Comparison of ENCODE assay signal across 8 cellular contexts in the genomic region with DNA sequence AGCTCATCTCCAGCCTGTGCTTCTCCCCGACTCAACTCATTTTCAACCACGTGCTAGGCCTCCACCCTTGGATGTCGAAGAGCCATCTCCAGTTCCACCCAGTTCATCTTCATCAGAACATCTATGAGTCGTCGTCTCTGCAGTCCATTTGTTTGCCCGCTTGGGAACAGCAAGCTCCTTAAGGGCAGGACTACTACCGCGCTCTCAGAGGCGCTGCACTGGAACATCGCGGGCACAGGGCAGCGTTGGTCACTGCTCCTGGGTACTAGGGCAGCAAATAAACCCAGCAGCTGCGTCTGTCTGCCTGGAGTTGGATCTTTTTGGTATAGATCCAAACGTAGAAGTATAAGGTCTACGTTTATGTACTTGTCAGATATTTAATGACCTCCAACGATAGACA. TPM values are rescaled to one million over a fixed set of nuclear protein-coding genes. Genes with fewer than 3 reads are reported as not detected.
DNase-seq lines count a peak whose midpoint lies in the region; ATAC-seq and TF ChIP-seq lines count a peak whose summit lies in the region.

No MANE protein-coding gene starts in this region.

- CTCF ChIA-PET in activated B cell treated with CpG ODN at 0.5 μM for 24 hours (lab: Charles Lee): interaction anchor here (1.2 kb wide), 1 partner anchor 26 kb away, joined by 3 read pairs; no protein-coding TSS in a partner anchor

- peak overlapping the region; percentile 74 for H3K4me3 Mint-ChIP-seq in activated B cell treated with CpG ODN at 0.5 μM for 24 hours

- intact Hi-C loops in activated B cell treated with CpG ODN at 0.5 μM for 24 hours (cut with micrococcal nuclease): no loop called here

- H3K27ac Mint-ChIP-seq in activated B cell treated with CpG ODN at 0.5 μM for 24 hours: peak overlapping the region; percentile 86

- TF ChIP-seq RAD21 in neural cell (conservative IDR thresholded peaks at IDR 0.05): no peak

- peaks cover 28% of the 10 kb centered on the region for H3K36me3 Mint-ChIP-seq in activated B cell treated with CpG ODN at 0.5 μM for 24 hours (ENCODE audit: low read depth)

- ATAC-seq in activated B cell treated with CpG ODN at 0.5 μM for 24 hours (ENCODE audit: low read depth): no peak
- peak; percentile 35 for ATAC-seq in esophagus mucosa
- ATAC-seq in GM21423 (IDR thresholded peaks at IDR 0.05; ENCODE audit: unreplicated experiment): no peak
- ATAC-seq in activated CD4-positive, CD25-positive, alpha-beta regulatory T cell treated with anti-CD3 and anti-CD28 coated beads, Interleukin-2, amount 50 U/mL, for 24 hours: no peak
- ATAC-seq in HG03521 (IDR thresholded peaks at IDR 0.05; ENCODE audit: unreplicated experiment): no peak

- in situ Hi-C loops in GM13977 (cut with MboI; ENCODE audit: low pct_unique_long_range_greater_than_20kb, low sequenced_read_pairs, unreplicated experiment): loop anchor here (25.0 kb wide), 1 partner anchor 263 kb away; no protein-coding TSS in a partner anchor

- no peaks in the 10 kb centered on the region for H3K36me3 ChIP-seq in neural cell (ENCODE audit: insufficient read depth, low read length)

- H3K27me3 Mint-ChIP-seq in activated B cell treated with CpG ODN at 0.5 μM for 24 hours: no peaks in the 10 kb centered on the region

- no peak overlapping the region for H3K4me2 ChIP-seq in neural cell (ENCODE audit: low read length)

- TF ChIP-seq CTCF in HFF-Myc (IDR thresholded peaks at IDR 0.05; ENCODE audit: low read depth, low read length, missing control alignments): no peak
- TF ChIP-seq CTCF in activated B cell treated with CpG ODN at 0.5 μM for 24 hours (IDR thresholded peaks at IDR 0.05): no peak
- no peak for TF ChIP-seq CTCF in neural cell (IDR thresholded peaks at IDR 0.05; ENCODE audit: poor library complexity, severe bottlenecking)
- TF ChIP-seq CTCF in GM13977 (IDR thresholded peaks at IDR 0.05; ENCODE audit: extremely low read depth, insufficient read depth, missing control alignments): no peak

- no peak for TF ChIP-seq EP300 in neural cell (conservative IDR thresholded peaks at IDR 0.05; ENCODE audit: poor library complexity, severe bottlenecking)

- no peaks in the 10 kb centered on the region for H3K9me2 ChIP-seq in neural cell (ENCODE audit: insufficient read depth, low read length)

- H2AFZ ChIP-seq in neural cell (ENCODE audit: low read depth, low read length): peak overlapping the region; percentile 98

- H3K27me3 ChIP-seq in neural cell (ENCODE audit: insufficient read depth, low read depth, low read length): no peaks in the 10 kb centered on the region

- peak overlapping the region; percentile 65 for H3K27ac ChIP-seq in neural cell (ENCODE audit: low read length)

- no peaks in the 10 kb centered on the region for H3K9me3 ChIP-seq in neural cell (ENCODE audit: low read length)

- H3K4me1 Mint-ChIP-seq in activated B cell treated with CpG ODN at 0.5 μM for 24 hours: peaks cover 55% of the 10 kb centered on the region

- H3K9me3 Mint-ChIP-seq in activated B cell treated with CpG ODN at 0.5 μM for 24 hours: peaks cover 4% of the 10 kb centered on the region

- peaks cover 2% of the 10 kb centered on the region for H3F3A ChIP-seq in neural cell (ENCODE audit: insufficient read depth, low read length, poor library complexity, severe bottlenecking)

- peak overlapping the region; percentile 54 for H3K4me3 ChIP-seq in HFF-Myc (replicated peaks; ENCODE audit: low read depth, low read length)
- peak overlapping the region; percentile 77 for H3K4me3 ChIP-seq in neural cell (ENCODE audit: low read length)

- DNase-seq in HFF-Myc (ENCODE audit: extremely low read depth, low read depth): peak; percentile 16
- no peak for DNase-seq in activated B cell treated with CpG ODN at 0.5 μM for 24 hours
- no peak for DNase-seq in GM13977 (ENCODE audit: low spot score)

- POLR2A ChIA-PET in activated B cell treated with CpG ODN at 0.5 μM for 24 hours (lab: Charles Lee): interaction anchor here (1.0 to 6.5 kb wide), 7 partner anchors 12 to 50 kb away, joined by 4 to 130 read pairs (median 15); no protein-coding TSS in a partner anchor

- H3K9ac ChIP-seq in neural cell (ENCODE audit: low read length): peak overlapping the region; percentile 72

- no peaks in the 10 kb centered on the region for H4K20me1 ChIP-seq in neural cell (ENCODE audit: insufficient read depth)

- H3K79me2 ChIP-seq in neural cell (replicated peaks; ENCODE audit: insufficient read depth, low read length): peaks cover 21% of the 10 kb centered on the region

TF ChIP-seq in neural cell, 6 proteins besides CTCF, POLR2A, EP300 and RAD21:
- TF ChIP-seq POLR2AphosphoS5 (IDR thresholded peaks at IDR 0.05) (no peak), MXI1 (conservative IDR thresholded peaks at IDR 0.05; ENCODE audit: poor library complexity, severe bottlenecking) (no peak), TAF1 (IDR thresholded peaks at IDR 0.05; ENCODE audit: low read depth) (no peak), SMC3 (conservative IDR thresholded peaks at IDR 0.05; ENCODE audit: poor library complexity) (no peak), EZH2 (IDR thresholded peaks at IDR 0.05; ENCODE audit: borderline replicate concordance, insufficient read depth, low read length, poor library complexity, severe bottlenecking) (no peak)
- TF ChIP-seq, protein P1, sequence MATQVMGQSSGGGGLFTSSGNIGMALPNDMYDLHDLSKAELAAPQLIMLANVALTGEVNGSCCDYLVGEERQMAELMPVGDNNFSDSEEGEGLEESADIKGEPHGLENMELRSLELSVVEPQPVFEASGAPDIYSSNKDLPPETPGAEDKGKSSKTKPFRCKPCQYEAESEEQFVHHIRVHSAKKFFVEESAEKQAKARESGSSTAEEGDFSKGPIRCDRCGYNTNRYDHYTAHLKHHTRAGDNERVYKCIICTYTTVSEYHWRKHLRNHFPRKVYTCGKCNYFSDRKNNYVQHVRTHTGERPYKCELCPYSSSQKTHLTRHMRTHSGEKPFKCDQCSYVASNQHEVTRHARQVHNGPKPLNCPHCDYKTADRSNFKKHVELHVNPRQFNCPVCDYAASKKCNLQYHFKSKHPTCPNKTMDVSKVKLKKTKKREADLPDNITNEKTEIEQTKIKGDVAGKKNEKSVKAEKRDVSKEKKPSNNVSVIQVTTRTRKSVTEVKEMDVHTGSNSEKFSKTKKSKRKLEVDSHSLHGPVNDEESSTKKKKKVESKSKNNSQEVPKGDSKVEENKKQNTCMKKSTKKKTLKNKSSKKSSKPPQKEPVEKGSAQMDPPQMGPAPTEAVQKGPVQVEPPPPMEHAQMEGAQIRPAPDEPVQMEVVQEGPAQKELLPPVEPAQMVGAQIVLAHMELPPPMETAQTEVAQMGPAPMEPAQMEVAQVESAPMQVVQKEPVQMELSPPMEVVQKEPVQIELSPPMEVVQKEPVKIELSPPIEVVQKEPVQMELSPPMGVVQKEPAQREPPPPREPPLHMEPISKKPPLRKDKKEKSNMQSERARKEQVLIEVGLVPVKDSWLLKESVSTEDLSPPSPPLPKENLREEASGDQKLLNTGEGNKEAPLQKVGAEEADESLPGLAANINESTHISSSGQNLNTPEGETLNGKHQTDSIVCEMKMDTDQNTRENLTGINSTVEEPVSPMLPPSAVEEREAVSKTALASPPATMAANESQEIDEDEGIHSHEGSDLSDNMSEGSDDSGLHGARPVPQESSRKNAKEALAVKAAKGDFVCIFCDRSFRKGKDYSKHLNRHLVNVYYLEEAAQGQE (IDR thresholded peaks at IDR 0.05; ENCODE audit: borderline replicate concordance): no peak

RNA-seq across cellular contexts. Expression of a gene that starts 0.5 kb away (rescaled TPM):
- total RNA-seq in activated B cell treated with CpG ODN at 0.5 μM for 24 hours (183 and 194 TPM in 2 replicates), esophagus mucosa (24.7 TPM)
- polyA plus RNA-seq in neural cell: 10.7 TPM in 2 replicates
- 31.7 and 43.2 TPM in 2 replicates for polyA minus RNA-seq in neural cell
